ENCODE assay signal across 1 cellular context in genomic region chr2:47019991-47020681, GRCh38.
TF ChIP-seq lines count a peak whose summit lies in the region.

No MANE protein-coding gene starts in this region.

TF ChIP-seq in K562, 482 proteins besides CTCF, POLR2A, EP300 and RAD21:
- no peak for TF ChIP-seq ZNF609 (CRISPR knock-in tag; IDR thresholded peaks at IDR 0.05; ENCODE audit: borderline replicate concordance)
- TF ChIP-seq TFAP4 (CRISPR knock-in tag; IDR thresholded peaks at IDR 0.05; ENCODE audit: borderline replicate concordance), result peak; percentile 12; the same call in 1 of the 2 replicates
- TF ChIP-seq ZNF668 (CRISPR knock-in tag; IDR thresholded peaks at IDR 0.05), result no peak
- no peak for TF ChIP-seq ZNF77 (CRISPR knock-in tag; IDR thresholded peaks at IDR 0.05)
